In the genomic region with DNA sequence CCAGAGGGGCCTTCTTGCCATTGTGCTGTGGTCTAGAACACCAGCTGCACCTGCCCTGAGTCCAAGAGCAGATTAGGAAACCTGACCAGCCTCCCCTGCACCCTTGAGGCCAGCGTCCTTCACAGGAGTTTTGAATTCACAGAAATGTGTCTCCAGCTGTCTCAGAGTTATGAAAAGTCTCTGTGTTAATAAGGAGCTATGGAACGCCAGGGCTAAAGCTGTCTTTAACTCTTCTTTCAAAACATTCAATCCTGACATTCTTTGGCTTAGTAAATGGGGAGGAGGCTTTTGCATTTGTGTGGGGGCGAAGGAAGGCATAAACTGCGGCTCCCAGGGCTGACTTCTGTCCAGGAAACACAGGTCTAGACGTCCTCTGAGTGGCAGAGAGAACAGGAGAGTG, we compare ENCODE assay signal across 21 cellular contexts.
DNase-seq lines count a peak whose midpoint lies in the region; ATAC-seq and TF ChIP-seq lines count a peak whose summit lies in the region.
"Had no signal": no experiment of that assay in that cellular context is flagged by ENCODE, and none has a peak within 500 bp of the region (broad histone marks: within the 10 kb centered on the region; RNA-seq: fewer than 3 reads in every experiment).

No MANE protein-coding gene starts in this region.

- peaks cover 15% of the 10 kb centered on the region for H3F3A ChIP-seq in SK-N-SH (replicated peaks; ENCODE audit: insufficient read depth)

- no peak for TF ChIP-seq EP300 in SK-N-SH (IDR thresholded peaks at IDR 0.05; ENCODE audit: borderline replicate concordance in 1 of 2, low read depth in 1 of 2, low read length in 1 of 2)

- no peak for DNase-seq in activated T-cell treated with anti-CD3 and anti-CD28 coated beads, Interleukin-2, amount 50 U/mL, for 24 hours
- DNase-seq in activated T-cell treated with anti-CD3 and anti-CD28 coated beads, Interleukin-2, amount 50 U/mL, for 4 hours: no peak
- DNase-seq in GM03348 (ENCODE audit: low spot score) (peak; percentile 51), trophoblast cell (peak; percentile 50 to 82), SK-N-SH (no peak), SIG-M5 treated with dmso at 0.1 percent for 504 hours (lab: John Stamatoyannopoulos, UW; ENCODE audit: unreplicated experiment) (no peak), MG63 (no peak)
- DNase-seq: activated effector memory CD4-positive, alpha-beta T cell treated with Interleukin-2 at 50 U/mL for 16 hours; adrenal gland; head of caudate nucleus; left lung; mucosa of descending colon; NCI-H1417; NCI-H446 treated with DMSO at 0.1 percent for 48 hours; stimulated activated CD4-positive, alpha-beta T cell treated with anti-CD3 and anti-CD28 coated beads, Interleukin-12 subunit alpha, Interleukin-12 subunit beta, amount 100 ng/mL, for 4 hours; stimulated activated CD4-positive, alpha-beta T cell treated with anti-CD3 and anti-CD28 coated beads, Interleukin-4, amount 100 ng/mL, for 4 hours; upper lobe of left lung had no signal

- H3K9me3 ChIP-seq in trophoblast cell (ENCODE audit: insufficient read depth, low read depth, low read length) (no peaks in the 10 kb centered on the region), SK-N-SH (no peaks in the 10 kb centered on the region), MG63 (no peaks in the 10 kb centered on the region)
- H3K9me3 ChIP-seq: adrenal gland, left lung, mucosa of descending colon, prostate gland, upper lobe of left lung had no signal

- H3K4me1 ChIP-seq in trophoblast cell (ENCODE audit: control insufficient read depth in 1 of 2, insufficient read depth in 2 of 2, low read length in 2 of 2) (peaks cover 16 to 24% of the 10 kb centered on the region in 2 experiments), SK-N-SH (ENCODE audit: control insufficient read depth in 1 of 2, insufficient read depth in 2 of 2, low read depth in 1 of 2, low read length in 1 of 2) (peaks cover 15 to 16% of the 10 kb centered on the region in 2 experiments)

- peak overlapping the region; percentile 13 for H2BK5ac ChIP-seq in trophoblast cell (ENCODE audit: low read depth, low read length, poor library complexity)

- H3K4me3 Mint-ChIP-seq in activated T-cell treated with anti-CD3 and anti-CD28 coated beads, Interleukin-2, amount 50 U/mL, for 24 hours: no peak overlapping the region
- H3K4me3 Mint-ChIP-seq in activated T-cell treated with anti-CD3 and anti-CD28 coated beads, Interleukin-2, amount 50 U/mL, for 4 hours: no peak overlapping the region
- H3K4me3 Mint-ChIP-seq in dendritic cell treated with granulocyte-macrophage colony-stimulating factor and Interleukin-4, amounts not matched to agents 40 ng/mL and 50 ng/mL, for 4 days: no peak overlapping the region
- H3K4me3 Mint-ChIP-seq: neural progenitor cell; T-helper 1 cell treated with Interleukin-12 subunit alpha and Interleukin-12 subunit beta and Interleukin-4 antibody, amounts not matched to agents 30 μg/mL and 1 μg/mL, for 36 hours had no signal

- no peaks in the 10 kb centered on the region for H4K20me1 ChIP-seq in SK-N-SH (ENCODE audit: insufficient read depth)

- intact Hi-C loops in dendritic cell treated with granulocyte-macrophage colony-stimulating factor and Interleukin-4, amounts not matched to agents 40 ng/mL and 50 ng/mL, for 4 days (cut with micrococcal nuclease): no loop called here

- H4K12ac ChIP-seq in trophoblast cell (ENCODE audit: low read depth, low read length): no peak overlapping the region

- H3K36me3 Mint-ChIP-seq in activated T-cell treated with anti-CD3 and anti-CD28 coated beads, Interleukin-2, amount 50 U/mL, for 24 hours (ENCODE audit: low read depth): peaks cover 2% of the 10 kb centered on the region
- H3K36me3 Mint-ChIP-seq in activated T-cell treated with anti-CD3 and anti-CD28 coated beads, Interleukin-2, amount 50 U/mL, for 4 hours (ENCODE audit: insufficient read depth): peaks cover under 1% of the 10 kb centered on the region
- no peaks in the 10 kb centered on the region for H3K36me3 Mint-ChIP-seq in dendritic cell treated with granulocyte-macrophage colony-stimulating factor and Interleukin-4, amounts not matched to agents 40 ng/mL and 50 ng/mL, for 4 days (ENCODE audit: low read depth)
- H3K36me3 Mint-ChIP-seq: neural progenitor cell had no signal

- peak overlapping the region; percentile 84 for H4K91ac ChIP-seq in trophoblast cell (ENCODE audit: low read depth, low read length)

- H4K8ac ChIP-seq in trophoblast cell (ENCODE audit: low read depth, low read length): peak overlapping the region; percentile 24

- peak overlapping the region; percentile 62 for H3K18ac ChIP-seq in trophoblast cell (ENCODE audit: low read length)

- no peaks in the 10 kb centered on the region for H3K9me2 ChIP-seq in SK-N-SH

- TF ChIP-seq RAD21 in SK-N-SH (IDR thresholded peaks at IDR 0.05; ENCODE audit: low read length): no peak

- H2AFZ ChIP-seq in trophoblast cell (ENCODE audit: insufficient read depth, low read length, poor library complexity) (peak overlapping the region; percentile 38), SK-N-SH (ENCODE audit: low read depth) (no peak overlapping the region)
- H2AFZ ChIP-seq: neural progenitor cell had no signal

- H3K27ac Mint-ChIP-seq in activated T-cell treated with anti-CD3 and anti-CD28 coated beads, Interleukin-2, amount 50 U/mL, for 24 hours: peak overlapping the region; percentile 44
- H3K27ac Mint-ChIP-seq in dendritic cell treated with granulocyte-macrophage colony-stimulating factor and Interleukin-4, amounts not matched to agents 40 ng/mL and 50 ng/mL, for 4 days: peak overlapping the region; percentile 23
- H3K27ac Mint-ChIP-seq: neural progenitor cell; T-helper 1 cell treated with Interleukin-12 subunit alpha and Interleukin-12 subunit beta and Interleukin-4 antibody, amounts not matched to agents 30 μg/mL and 1 μg/mL, for 36 hours had no signal

- H3K4me3 ChIP-seq in trophoblast cell (ENCODE audit: low read depth, low read length) (no peak overlapping the region), SK-N-SH (ENCODE audit: low read depth in 2 of 2, low read length in 1 of 2) (no peak overlapping the region), MG63 (no peak overlapping the region)
- H3K4me3 ChIP-seq: adrenal gland, left lung, mucosa of descending colon, neural progenitor cell, prostate gland, upper lobe of left lung had no signal

- H3K9me3 Mint-ChIP-seq in activated T-cell treated with anti-CD3 and anti-CD28 coated beads, Interleukin-2, amount 50 U/mL, for 24 hours: no peaks in the 10 kb centered on the region
- H3K9me3 Mint-ChIP-seq in activated T-cell treated with anti-CD3 and anti-CD28 coated beads, Interleukin-2, amount 50 U/mL, for 4 hours: no peaks in the 10 kb centered on the region
- no peaks in the 10 kb centered on the region for H3K9me3 Mint-ChIP-seq in dendritic cell treated with granulocyte-macrophage colony-stimulating factor and Interleukin-4, amounts not matched to agents 40 ng/mL and 50 ng/mL, for 4 days
- H3K9me3 Mint-ChIP-seq: neural progenitor cell; T-helper 1 cell treated with Interleukin-12 subunit alpha and Interleukin-12 subunit beta and Interleukin-4 antibody, amounts not matched to agents 30 μg/mL and 1 μg/mL, for 36 hours had no signal

- peak overlapping the region; percentile 65 for H3K14ac ChIP-seq in trophoblast cell (ENCODE audit: low read length)

- H3K79me2 ChIP-seq in trophoblast cell (ENCODE audit: control insufficient read depth, insufficient read depth, low read length, poor library complexity): peaks cover 5% of the 10 kb centered on the region
- no peaks in the 10 kb centered on the region for H3K79me2 ChIP-seq in SK-N-SH (ENCODE audit: insufficient read depth)

- no peak overlapping the region for H3K23ac ChIP-seq in trophoblast cell (ENCODE audit: low read length)

- H3K36me3 ChIP-seq in trophoblast cell (ENCODE audit: control insufficient read depth in 1 of 2, insufficient read depth in 2 of 2, low read length in 2 of 2) (no peaks in the 10 kb centered on the region), SK-N-SH (replicated peaks in 1 of 2; ENCODE audit: control insufficient read depth in 1 of 2, insufficient read depth in 2 of 2, low read length in 1 of 2) (no peaks in the 10 kb centered on the region), MG63 (no peaks in the 10 kb centered on the region)
- H3K36me3 ChIP-seq: adrenal gland, left lung, neural progenitor cell, prostate gland, upper lobe of left lung had no signal

- ATAC-seq in activated T-cell treated with anti-CD3 and anti-CD28 coated beads, Interleukin-2, amount 50 U/mL, for 4 hours: no peak
- ATAC-seq: left lung, mucosa of descending colon had no signal

- H2BK120ac ChIP-seq in trophoblast cell (ENCODE audit: insufficient read depth, low read length, poor library complexity): peak overlapping the region; percentile 77

- CTCF ChIA-PET in SK-N-SH (lab: Yijun Ruan, JAX): interaction anchor here (0.9 to 1.4 kb wide), 2 partner anchors 9 to 99 kb away, joined by 4 to 7 read pairs; no protein-coding TSS in a partner anchor

- peak overlapping the region; percentile 13 for H3K4ac ChIP-seq in trophoblast cell (ENCODE audit: low read depth, low read length)

- H3K27me3 Mint-ChIP-seq in activated T-cell treated with anti-CD3 and anti-CD28 coated beads, Interleukin-2, amount 50 U/mL, for 24 hours: no peaks in the 10 kb centered on the region
- no peaks in the 10 kb centered on the region for H3K27me3 Mint-ChIP-seq in activated T-cell treated with anti-CD3 and anti-CD28 coated beads, Interleukin-2, amount 50 U/mL, for 4 hours (ENCODE audit: low read depth)
- H3K27me3 Mint-ChIP-seq in dendritic cell treated with granulocyte-macrophage colony-stimulating factor and Interleukin-4, amounts not matched to agents 40 ng/mL and 50 ng/mL, for 4 days: no peaks in the 10 kb centered on the region

- H3K79me1 ChIP-seq in trophoblast cell (ENCODE audit: low read length): peaks cover 39% of the 10 kb centered on the region

- POLR2A ChIA-PET in SK-N-SH (lab: Yijun Ruan, JAX): no interaction called here

- H3K27me3 ChIP-seq in trophoblast cell (ENCODE audit: insufficient read depth, low read length) (no peaks in the 10 kb centered on the region), SK-N-SH (ENCODE audit: insufficient read depth) (no peaks in the 10 kb centered on the region), MG63 (no peaks in the 10 kb centered on the region)
- H3K27me3 ChIP-seq: adrenal gland, left lung, upper lobe of left lung had no signal

- peak overlapping the region; percentile 65 for H2AK5ac ChIP-seq in trophoblast cell (ENCODE audit: low read length)

- no peak for TF ChIP-seq CTCF in SK-N-SH (IDR thresholded peaks at IDR 0.05)

- H3K9ac ChIP-seq in trophoblast cell (ENCODE audit: low read length) (no peak overlapping the region), SK-N-SH (no peak overlapping the region)
- H3K9ac ChIP-seq: neural progenitor cell had no signal

- H3K4me2 ChIP-seq in trophoblast cell (ENCODE audit: low read length): no peak overlapping the region
- H3K4me2 ChIP-seq in SK-N-SH: no peak overlapping the region
- H3K4me2 ChIP-seq: neural progenitor cell had no signal

- peak overlapping the region; percentile 80 for H2BK12ac ChIP-seq in trophoblast cell (ENCODE audit: low read length)

- no CpG with 5 or more reads among the region's 5 CpGs for WGBS in trophoblast cell (ENCODE audit: extremely low coverage, insufficient coverage, insufficient read length)
- 85% methylated on average over 5 of the region's 5 CpGs for WGBS in SK-N-SH (ENCODE audit: low lambda C conversion rate)

- H3K27ac ChIP-seq in trophoblast cell (ENCODE audit: low read depth, low read length) (peak overlapping the region; percentile 42), SK-N-SH (ENCODE audit: low read depth in 2 of 2, low read length in 1 of 2) (no peak overlapping the region)
- H3K27ac ChIP-seq: adrenal gland, left lung, neural progenitor cell, prostate gland, upper lobe of left lung had no signal

- peaks cover 70% of the 10 kb centered on the region for H3K4me1 Mint-ChIP-seq in activated T-cell treated with anti-CD3 and anti-CD28 coated beads, Interleukin-2, amount 50 U/mL, for 24 hours (ENCODE audit: low read depth)
- peaks cover 31% of the 10 kb centered on the region for H3K4me1 Mint-ChIP-seq in activated T-cell treated with anti-CD3 and anti-CD28 coated beads, Interleukin-2, amount 50 U/mL, for 4 hours (ENCODE audit: low read depth)
- peaks cover 54% of the 10 kb centered on the region for H3K4me1 Mint-ChIP-seq in dendritic cell treated with granulocyte-macrophage colony-stimulating factor and Interleukin-4, amounts not matched to agents 40 ng/mL and 50 ng/mL, for 4 days (ENCODE audit: low read depth)

Comparison
In these comparisons a context has a peak if more than half of its experiments do, and no peak if none do; other contexts are left out.
1. DNase-seq: peak in GM03348 (single experiment) and trophoblast cell (2 of 2); none in activated T-cell treated with anti-CD3 and anti-CD28 coated beads, Interleukin-2, amount 50 U/mL, for 24 hours (single experiment), activated T-cell treated with anti-CD3 and anti-CD28 coated beads, Interleukin-2, amount 50 U/mL, for 4 hours (single experiment), SK-N-SH (single experiment), SIG-M5 treated with dmso at 0.1 percent for 504 hours (single experiment) and MG63 (single experiment).